12 cellular contexts compared by ENCODE assay signal in the genomic region with DNA sequence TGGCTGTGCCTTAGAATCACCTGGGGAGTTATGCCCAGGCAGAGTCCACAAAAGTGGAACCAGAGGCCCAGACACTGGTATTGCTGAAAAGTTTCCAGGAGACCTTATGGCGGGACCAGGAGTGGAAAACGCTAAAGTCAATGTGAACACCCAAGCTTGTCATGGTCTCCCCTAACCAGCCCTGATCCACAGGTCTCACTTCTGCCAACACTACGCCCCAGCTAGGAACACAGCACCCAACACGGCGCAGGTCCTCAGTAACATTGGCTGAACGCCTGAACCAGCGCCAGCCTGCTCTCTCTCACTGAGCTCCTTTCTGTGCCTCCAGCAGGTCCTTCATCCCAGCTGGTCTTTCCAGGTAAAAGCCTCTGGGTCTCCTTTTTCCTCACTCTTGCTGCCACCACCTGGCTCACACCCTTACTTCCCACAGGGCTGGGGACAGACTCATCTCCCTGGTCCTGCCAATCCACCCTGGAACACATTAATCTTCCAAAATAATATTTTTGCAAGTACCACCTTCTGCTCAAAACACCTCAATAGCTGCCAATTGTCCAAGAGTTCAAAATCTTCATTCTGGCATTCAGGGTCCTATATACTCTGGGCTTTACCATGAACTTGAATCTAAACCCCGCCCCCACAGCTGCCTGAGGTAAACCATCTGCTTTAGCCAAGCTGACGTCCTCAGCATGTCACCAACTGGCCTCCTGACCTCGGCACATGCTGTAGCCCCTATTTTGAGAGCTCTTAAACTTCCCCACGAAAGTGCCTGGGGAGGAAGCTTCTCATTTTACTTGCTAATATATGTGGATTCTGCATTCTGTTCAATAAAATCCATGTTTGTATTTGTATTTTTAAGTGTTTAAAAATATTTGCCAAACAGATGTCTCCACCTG. TPM values are rescaled to one million over a fixed set of nuclear protein-coding genes. Genes with fewer than 3 reads are reported as not detected.
A peak's percentile ranks its signal among the peaks of the same experiment; 100 is the strongest.
DNase-seq lines count a peak whose midpoint lies in the region; ATAC-seq and TF ChIP-seq lines count a peak whose summit lies in the region.
"Had no signal": no experiment of that assay in that cellular context is flagged by ENCODE, and none has a peak within 500 bp of the region (broad histone marks: within the 10 kb centered on the region; RNA-seq: fewer than 3 reads in every experiment).

No MANE protein-coding gene starts in this region.

- ATAC-seq in Right ventricle myocardium superior (ENCODE audit: poor library complexity) (no peak), GM18867 (IDR thresholded peaks at IDR 0.05; ENCODE audit: unreplicated experiment) (no peak)

- H3K36me3 ChIP-seq in left ventricle myocardium inferior = no peaks in the 10 kb centered on the region
- no peaks in the 10 kb centered on the region for H3K36me3 ChIP-seq in endodermal cell (ENCODE audit: control insufficient read depth, insufficient read depth, low read length)
- H3K36me3 ChIP-seq in colonic mucosa = no peaks in the 10 kb centered on the region

- no peaks in the 10 kb centered on the region for H3K27me3 Mint-ChIP-seq in endodermal cell (ENCODE audit: insufficient read depth)

- WGBS in endodermal cell (ENCODE audit: insufficient coverage in 1 of 2, insufficient read length in 1 of 2), 2 experiments = 93 to 98% methylated on average over 10 to 11 of the region's 11 CpGs

- H3K27me3 ChIP-seq in left ventricle myocardium inferior (ENCODE audit: low read depth) (no peaks in the 10 kb centered on the region), endodermal cell (ENCODE audit: control insufficient read depth, insufficient read depth, low read length, poor library complexity, severe bottlenecking) (no peaks in the 10 kb centered on the region), colonic mucosa (no peaks in the 10 kb centered on the region)

- peaks cover 4% of the 10 kb centered on the region for H3K4me1 Mint-ChIP-seq in endodermal cell

- H3K9me3 ChIP-seq in left ventricle myocardium inferior (replicated peaks) (no peaks in the 10 kb centered on the region), endodermal cell (ENCODE audit: control insufficient read depth, low read length) (no peaks in the 10 kb centered on the region), colonic mucosa (no peaks in the 10 kb centered on the region)

- DNase-seq in left ventricle myocardium inferior (no peak), Right ventricle myocardium superior (no peak), NCI-H510A treated with DMSO at 0.1 percent for 48 hours (lab: John Stamatoyannopoulos, UW) (peak; percentile 89), endodermal cell (peak; percentile 36), colonic mucosa (no peak), UCSD-AML1 (lab: John Stamatoyannopoulos, UW; ENCODE audit: unreplicated experiment) (no peak), NCI-H446 (lab: John Stamatoyannopoulos, UW) (no peak)
- DNase-seq: activated CD8-positive, alpha-beta memory T cell treated with anti-CD3 and anti-CD28 coated beads, Interleukin-2, amount 50 U/mL, for 4 hours; hippocampal formation; mammary epithelial cell; stimulated activated CD4-positive, alpha-beta T cell treated with anti-CD3 and anti-CD28 coated beads, Interleukin-4, amount 100 ng/mL, for 4 hours had no signal

- H3K4me1 ChIP-seq in left ventricle myocardium inferior (peaks cover 20% of the 10 kb centered on the region), endodermal cell (ENCODE audit: control insufficient read depth, insufficient read depth, low read length) (no peaks in the 10 kb centered on the region), colonic mucosa (no peaks in the 10 kb centered on the region)

- H3K27ac ChIP-seq in left ventricle myocardium inferior (replicated peaks) (peak overlapping the region; percentile 40), endodermal cell (ENCODE audit: low read depth, low read length) (no peak overlapping the region), colonic mucosa (no peak overlapping the region)

- no peaks in the 10 kb centered on the region for H3K9me3 Mint-ChIP-seq in endodermal cell

- H3K36me3 Mint-ChIP-seq in endodermal cell (ENCODE audit: low read depth) = no peaks in the 10 kb centered on the region

- no peak for TF ChIP-seq CTCF in left ventricle myocardium inferior (IDR thresholded peaks at IDR 0.05; ENCODE audit: borderline replicate concordance)
- no peak for TF ChIP-seq CTCF in endodermal cell (conservative IDR thresholded peaks at IDR 0.05)
- no peak for TF ChIP-seq CTCF in colonic mucosa (IDR thresholded peaks at IDR 0.05)

- H3K4me3 ChIP-seq in left ventricle myocardium inferior = no peak overlapping the region
- no peak overlapping the region for H3K4me3 ChIP-seq in endodermal cell (ENCODE audit: low read length)
- H3K4me3 ChIP-seq in colonic mucosa = no peak overlapping the region

- intact Hi-C loops in left ventricle myocardium inferior (cut with micrococcal nuclease) = no loop called here
- intact Hi-C loops in Right ventricle myocardium superior (cut with DNase I) = no loop called here
- intact Hi-C loops in colonic mucosa (cut with DNase I) = no loop called here

- H3K9ac ChIP-seq in endodermal cell (ENCODE audit: extremely low read depth, low read length, poor library complexity, severe bottlenecking) (no peak overlapping the region), colonic mucosa (ENCODE audit: low read depth in 2 of 2, low read length in 2 of 2) (no peak overlapping the region)

- no peak overlapping the region for H3K27ac Mint-ChIP-seq in endodermal cell

- no peak overlapping the region for H3K4me3 Mint-ChIP-seq in endodermal cell

RNA-seq across cellular contexts. Expression of gene ADCY3, which starts 34.6 kb away (rescaled TPM):
- total RNA-seq in left ventricle myocardium inferior = 12.8 TPM
- total RNA-seq in Right ventricle myocardium superior = 19.8 TPM
- total RNA-seq in endodermal cell = 10 to 100 TPM; 29.8 to 41.2 TPM
- polyA plus RNA-seq in endodermal cell (2013, experiment 1 of 2) = 24.9 TPM
- polyA plus RNA-seq in endodermal cell (2013, experiment 2 of 2) = 21.3 TPM
- 10 to 100 TPM; 25.2 to 33.7 TPM for total RNA-seq in colonic mucosa

Comparison
In these comparisons a context has a peak if more than half of its experiments do, and no peak if none do; other contexts are left out.
1. DNase-seq: peak in NCI-H510A treated with DMSO at 0.1 percent for 48 hours (single experiment) and endodermal cell (single experiment); none in left ventricle myocardium inferior (single experiment), Right ventricle myocardium superior (single experiment), colonic mucosa (single experiment), UCSD-AML1 (single experiment) and NCI-H446 (0 of 2).